Comparison of ENCODE assay signal across 1 cellular context in genomic region chr16:11735801-11736200, GRCh38.
TF ChIP-seq lines count a peak whose summit lies in the region.

No MANE protein-coding gene starts in this region.

TF ChIP-seq in GM12878, 131 proteins besides CTCF, POLR2A, EP300 and RAD21:
- TF ChIP-seq ZZZ3 (IDR thresholded peaks at IDR 0.05; ENCODE audit: control insufficient read depth, insufficient read length, low read depth) (no peak), MTA3 (IDR thresholded peaks at IDR 0.05; ENCODE audit: borderline replicate concordance, low read length) (no peak), BACH1 (IDR thresholded peaks at IDR 0.05; ENCODE audit: borderline replicate concordance) (no peak), HDAC2 (IDR thresholded peaks at IDR 0.05) (no peak), ZSCAN29 (IDR thresholded peaks at IDR 0.05) (no peak), SIN3A (IDR thresholded peaks at IDR 0.05; ENCODE audit: low read depth, low read length) (no peak), ZNF24 (IDR thresholded peaks at IDR 0.05) (no peak), TCF3 (IDR thresholded peaks at IDR 0.05; ENCODE audit: borderline replicate concordance, insufficient read depth, low read depth, low read length) (no peak), MLLT1 (IDR thresholded peaks at IDR 0.05) (no peak), CBX3 (IDR thresholded peaks at IDR 0.05; ENCODE audit: borderline replicate concordance, low read depth) (no peak), HDAC6 (IDR thresholded peaks at IDR 0.05; ENCODE audit: unreplicated experiment) (no peak), USF1 (IDR thresholded peaks at IDR 0.05; ENCODE audit: borderline replicate concordance, extremely low read length, insufficient read depth, low read depth, low read length) (no peak), RUNX3 (IDR thresholded peaks at IDR 0.05; ENCODE audit: low read length) (no peak), ZNF217 (IDR thresholded peaks at IDR 0.05) (no peak), ZBTB40 (IDR thresholded peaks at IDR 0.05; ENCODE audit: borderline replicate concordance) (no peak), JUNB (IDR thresholded peaks at IDR 0.05) (no peak), SUPT20H (IDR thresholded peaks at IDR 0.05; ENCODE audit: borderline replicate concordance, control insufficient read depth, low read depth, low read length) (no peak), NR2C1 (IDR thresholded peaks at IDR 0.05) (no peak)
